ENCODE assay signal across 9 cellular contexts in the genomic region with DNA sequence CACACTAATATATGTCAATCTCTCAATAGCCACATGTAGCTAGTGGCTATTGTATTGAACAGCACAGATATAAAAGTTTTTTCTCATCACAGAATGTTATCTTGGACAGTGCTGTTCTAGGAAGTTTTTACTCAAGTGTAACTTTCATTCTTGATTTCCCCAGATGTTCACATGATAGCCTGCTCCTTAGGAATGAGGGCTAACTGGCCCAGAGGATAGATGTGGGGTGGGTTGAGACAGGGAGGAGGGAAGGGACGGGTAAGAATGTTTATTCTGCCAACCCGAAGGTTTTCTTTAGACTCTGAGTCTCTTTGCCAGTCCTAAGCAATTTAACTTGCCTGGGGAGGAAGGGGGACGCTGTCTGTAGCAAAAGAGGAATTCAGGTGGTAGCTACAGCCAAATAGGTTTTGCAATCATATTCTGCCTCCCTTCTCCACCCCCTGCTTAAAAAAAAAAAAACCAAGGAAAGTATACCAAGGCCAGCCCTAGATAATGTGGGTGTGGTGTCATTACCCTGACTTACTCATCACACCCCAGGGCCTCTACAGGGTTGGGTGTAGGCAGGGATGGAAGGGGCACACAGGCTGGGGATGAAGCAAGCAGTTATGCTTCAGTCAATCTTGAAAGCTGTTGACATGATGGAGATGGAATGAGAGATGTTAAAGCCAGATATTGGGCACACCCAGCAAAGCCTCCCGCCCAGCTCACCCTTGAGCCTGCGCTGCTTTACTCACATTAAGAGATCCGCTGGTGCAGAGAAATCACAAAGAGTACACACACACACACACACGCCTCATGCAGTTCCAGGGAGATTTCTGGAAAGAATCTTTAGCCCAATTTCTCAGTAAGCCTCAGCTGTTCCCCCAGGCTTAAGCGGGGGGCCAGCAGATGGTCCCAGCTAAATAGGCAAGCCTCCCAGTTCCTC. TPM values are rescaled to one million over a fixed set of nuclear protein-coding genes. Genes with fewer than 3 reads are reported as not detected.
DNase-seq lines count a peak whose midpoint lies in the region; ATAC-seq, FAIRE-seq and TF ChIP-seq lines count a peak whose summit lies in the region.
"Had no signal": no experiment of that assay in that cellular context is flagged by ENCODE, and none has a peak within 500 bp of the region (broad histone marks: within the 10 kb centered on the region; RNA-seq: fewer than 3 reads in every experiment).

No MANE protein-coding gene starts in this region.

- ATAC-seq in GM21390 (IDR thresholded peaks at IDR 0.05; ENCODE audit: unreplicated experiment) (no peak), GM18502 (IDR thresholded peaks at IDR 0.05; ENCODE audit: poor library complexity, unreplicated experiment) (no peak)

- DNase-seq in HS-5 (ENCODE audit: low read depth) (peak; percentile 92), SIG-M5 treated with dmso at 0.1 percent for 504 hours (lab: John Stamatoyannopoulos, UW; ENCODE audit: unreplicated experiment) (peak; percentile 87), foreskin fibroblast (peak; percentile 93 to 96), small intestine (peak; percentile 97), GM13976 (ENCODE audit: low spot score) (no peak), NCI-H2196 (lab: John Stamatoyannopoulos, UW; ENCODE audit: unreplicated experiment) (no peak)

- H3K4me3 ChIP-seq in foreskin fibroblast (ENCODE audit: low read depth in 1 of 2, low read length in 2 of 2) (no peak overlapping the region), small intestine (ENCODE audit: low read depth in 1 of 2, low read length in 2 of 2) (no peak overlapping the region)

- TF ChIP-seq CTCF in foreskin fibroblast (IDR thresholded peaks at IDR 0.05; ENCODE audit: low read depth, low read length), result no peak
- TF ChIP-seq CTCF in GM13976 (IDR thresholded peaks at IDR 0.05; ENCODE audit: borderline replicate concordance, control extremely low read depth, extremely low read depth, insufficient read depth, missing control alignments), result no peak

- H3K4me1 ChIP-seq in small intestine (ENCODE audit: control insufficient read depth in 2 of 2, insufficient read depth in 1 of 2, low read depth in 1 of 2, low read length in 1 of 2), result peaks cover 11 to 16% of the 10 kb centered on the region in 2 donors
- H3K4me1 ChIP-seq: parathyroid adenoma had no signal

- H3K9me3 ChIP-seq in small intestine (ENCODE audit: control insufficient read depth, low read depth), result no peaks in the 10 kb centered on the region

- 16 to 56% (median 33%) methylated on average over 8 of the region's 8 CpGs for WGBS in small intestine, 3 donors

- no peaks in the 10 kb centered on the region for H3K36me3 ChIP-seq in small intestine (ENCODE audit: control insufficient read depth in 2 of 2, insufficient read depth in 2 of 2, low read length in 2 of 2)

- peak overlapping the region; percentile 62 to 85 for H3K27ac ChIP-seq in small intestine (ENCODE audit: low read depth in 1 of 2, low read length in 1 of 2)
- H3K27ac ChIP-seq: parathyroid adenoma had no signal

- in situ Hi-C loops in GM13976 (cut with MboI; ENCODE audit: low sequenced_read_pairs, unreplicated experiment), result no loop called here

- no peak for FAIRE-seq in small intestine (lab: Jason Lieb, UNC)

- no peaks in the 10 kb centered on the region for H3K27me3 ChIP-seq in small intestine (ENCODE audit: control insufficient read depth in 2 of 2, insufficient read depth in 2 of 2, low read length in 2 of 2)

RNA-seq across cellular contexts. Expression of gene PLXNA2, which starts 59.9 kb away (rescaled TPM):
- polyA plus RNA-seq in small intestine, result 10 to 100 TPM; 10.7 to 17.8 (median 12.5) TPM

Comparison
In these comparisons a context has a peak if more than half of its experiments do, and no peak if none do; other contexts are left out.
1. DNase-seq: peak in HS-5 (single experiment), SIG-M5 treated with dmso at 0.1 percent for 504 hours (single experiment), foreskin fibroblast (2 of 2) and small intestine (single experiment); none in GM13976 (single experiment) and NCI-H2196 (single experiment).